Comparison of ENCODE assay signal across 16 cellular contexts in the genomic region with DNA sequence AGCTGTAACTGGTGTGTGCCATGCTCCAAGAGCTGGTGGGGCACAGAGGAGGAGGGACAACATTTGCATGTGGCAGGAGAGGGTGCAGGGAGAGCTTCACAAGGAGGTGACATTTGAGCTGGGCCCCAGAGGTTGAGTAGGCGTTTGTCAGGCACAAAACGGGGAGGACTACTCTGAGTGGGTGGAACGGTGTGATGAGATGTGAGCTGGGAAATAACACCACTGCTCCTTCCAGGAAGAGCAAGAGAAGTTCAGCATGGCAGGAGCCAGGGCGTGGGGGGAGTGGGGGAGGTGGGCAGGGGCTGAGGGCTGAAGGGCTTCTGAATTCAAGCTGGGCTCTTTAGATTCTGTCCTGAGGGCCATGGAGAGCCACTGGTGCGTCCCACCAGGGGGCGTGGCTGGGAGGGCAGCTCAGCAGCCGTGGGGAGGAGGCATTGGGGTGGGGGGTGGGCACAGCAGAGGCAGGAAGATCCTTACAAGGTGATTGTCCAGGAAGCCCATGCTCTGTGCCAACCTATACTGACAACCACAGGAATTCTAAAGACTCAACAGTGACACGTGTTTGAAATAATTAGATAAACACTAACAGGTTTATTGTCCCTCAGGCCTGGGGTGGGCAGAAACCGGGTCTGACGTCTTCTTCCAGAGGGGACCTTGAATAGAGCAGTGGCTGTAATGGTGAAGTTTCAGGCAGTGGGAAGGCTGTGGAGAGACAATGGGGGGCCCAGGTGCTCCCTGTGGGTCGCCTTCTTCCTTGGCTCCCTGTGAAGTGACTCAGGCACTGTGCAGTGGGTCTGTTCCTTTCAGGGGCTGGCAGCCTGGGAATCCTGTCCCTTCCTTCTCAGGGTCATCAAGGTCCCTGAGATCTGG. TPM values are rescaled to one million over a fixed set of nuclear protein-coding genes. Genes with fewer than 3 reads are reported as not detected.
DNase-seq lines count a peak whose midpoint lies in the region; ATAC-seq, FAIRE-seq and TF ChIP-seq lines count a peak whose summit lies in the region.
"Had no signal": no experiment of that assay in that cellular context is flagged by ENCODE, and none has a peak within 500 bp of the region (broad histone marks: within the 10 kb centered on the region; RNA-seq: fewer than 3 reads in every experiment).

No MANE protein-coding gene starts in this region.

- H3K27ac ChIP-seq in right atrium auricular region (no peak overlapping the region), transverse colon (no peak overlapping the region)
- H3K27ac ChIP-seq: right lobe of liver had no signal

- no peak for ATAC-seq in esophagus mucosa
- ATAC-seq: activated T-helper 17 cell treated with anti-CD3 and anti-CD28 coated beads, Interleukin-2, amount 50 U/mL, for 72 hours; left cardiac atrium; naive thymus-derived CD4-positive, alpha-beta T cell; right lobe of liver had no signal

- intact Hi-C loops in cardiac septum (cut with DNase I): no loop called here
- intact Hi-C loops in transverse colon (cut with DNase I; ENCODE audit: low total_unique reads): loop anchor here (5.0 kb wide), 2 partner anchors 186 to 381 kb away; no protein-coding TSS in a partner anchor

- no peak for FAIRE-seq in urothelium cell line (lab: Jason Lieb, UNC)

- peak in 1 of 2 donors; percentile 15 for TF ChIP-seq CTCF in right atrium auricular region (IDR thresholded peaks at IDR 0.05)
- no peak for TF ChIP-seq CTCF in transverse colon (IDR thresholded peaks at IDR 0.05)

- no peak for TF ChIP-seq EP300 in transverse colon (IDR thresholded peaks at IDR 0.05; ENCODE audit: low read depth)

- H3K27me3 ChIP-seq in right atrium auricular region (no peaks in the 10 kb centered on the region), transverse colon (peaks cover 4% of the 10 kb centered on the region)
- H3K27me3 ChIP-seq: BE2C, right lobe of liver had no signal

- no peaks in the 10 kb centered on the region for H3K36me3 ChIP-seq in right atrium auricular region
- no peaks in the 10 kb centered on the region for H3K36me3 ChIP-seq in transverse colon
- H3K36me3 ChIP-seq: BE2C, right lobe of liver had no signal

- TF ChIP-seq POLR2A in transverse colon (IDR thresholded peaks at IDR 0.05): no peak

- DNase-seq in right atrium auricular region (ENCODE audit: low spot score): peak; percentile 46
- no peak for DNase-seq in cardiac septum (ENCODE audit: low spot score)
- peak; percentile 2 for DNase-seq in NCI-H82 treated with DMSO at 0.1 percent for 48 hours (lab: John Stamatoyannopoulos, UW; ENCODE audit: unreplicated experiment)
- peak; percentile 54 for DNase-seq in islet precursor cell
- DNase-seq in urothelium cell line (ENCODE audit: low spot score): peak; percentile 39
- DNase-seq in transverse colon: no peak
- DNase-seq in GM19238 (ENCODE audit: insufficient read length, low spot score): no peak
- DNase-seq: activated CD4-positive, CD25-positive, alpha-beta regulatory T cell treated with anti-CD3 and anti-CD28 coated beads, Interleukin-2, amount 50 U/mL, for 72 hours; GDM1; left cardiac atrium; naive thymus-derived CD4-positive, alpha-beta T cell; NCI-H1417 treated with DMSO at 0.1 percent for 48 hours had no signal

- in situ Hi-C loops in transverse colon (cut with MboI; ENCODE audit: low pct_ligation_motif_present in 1 of 4, low pct_unique_long_range_greater_than_20kb in 1 of 4, low sequenced_read_pairs in 3 of 4): no loop called here

- no peaks in the 10 kb centered on the region for H3K9me3 ChIP-seq in right atrium auricular region
- no peaks in the 10 kb centered on the region for H3K9me3 ChIP-seq in transverse colon
- H3K9me3 ChIP-seq: BE2C, right lobe of liver had no signal

- H3K4me3 ChIP-seq in right atrium auricular region (no peak overlapping the region), transverse colon (no peak overlapping the region)
- H3K4me3 ChIP-seq: right lobe of liver had no signal

- H3K4me1 ChIP-seq in right atrium auricular region (no peaks in the 10 kb centered on the region), transverse colon (no peaks in the 10 kb centered on the region)
- H3K4me1 ChIP-seq: BE2C, right lobe of liver had no signal

- WGBS in transverse colon (ENCODE audit: low coverage in 1 of 2), 2 donors: 51 to 61% methylated on average over 4 to 11 of the region's 11 CpGs

RNA-seq across cellular contexts. Expression of a gene that starts 54.4 kb away (rescaled TPM):
- total RNA-seq in right atrium auricular region (not detected), cardiac septum (not detected), esophagus mucosa (not detected), transverse colon (not detected)
- total RNA-seq: activated T-helper 17 cell treated with anti-CD3 and anti-CD28 coated beads, Interleukin-2, amount 50 U/mL, for 72 hours; left cardiac atrium; naive thymus-derived CD4-positive, alpha-beta T cell; right lobe of liver had no signal

RNA-seq across cellular contexts. Expression of a gene that starts 57.2 kb away (rescaled TPM):
- total RNA-seq in right atrium auricular region (not detected), cardiac septum (not detected), esophagus mucosa (0.12 TPM), transverse colon (1,000 to 10,000 TPM in 1 of 4 donors, 100 to 1,000 TPM in 3; 110 to 1,022 (median 157) TPM)
- total RNA-seq: activated T-helper 17 cell treated with anti-CD3 and anti-CD28 coated beads, Interleukin-2, amount 50 U/mL, for 72 hours; naive thymus-derived CD4-positive, alpha-beta T cell had no signal

Comparison
In these comparisons a context has a peak if more than half of its experiments do, and no peak if none do; other contexts are left out.
1. DNase-seq: peak in right atrium auricular region (single experiment), NCI-H82 treated with DMSO at 0.1 percent for 48 hours (single experiment), islet precursor cell (single experiment) and urothelium cell line (single experiment); none in cardiac septum (single experiment), transverse colon (single experiment) and GM19238 (single experiment).
2. RNA of a gene that starts 57.2 kb away (total RNA-seq): 110 to 1,022 TPM in transverse colon; not detected in cardiac septum (single experiment), 0.12 TPM in esophagus mucosa (single experiment) and not detected in right atrium auricular region; every median in the first group is over 10 times any median in the second.